ENCODE assay signal across 8 cellular contexts in genomic region chr14:54902143-54902520, GRCh38. TPM values are rescaled to one million over a fixed set of nuclear protein-coding genes. Genes with fewer than 3 reads are reported as not detected.
DNase-seq lines count a peak whose midpoint lies in the region; ATAC-seq and TF ChIP-seq lines count a peak whose summit lies in the region.

No MANE protein-coding gene starts in this region.

- peak overlapping the region; percentile 73; the same call in 1 of the 2 replicates for H3K9ac ChIP-seq in HUES48 (ENCODE audit: low read depth, low read length)

- H3K27ac ChIP-seq in HUES48 (ENCODE audit: low read depth, low read length), result peak overlapping the region; percentile 47
- no peak overlapping the region for H3K27ac ChIP-seq in SJSA1
- H3K27ac ChIP-seq in prostate gland, result peak overlapping the region; percentile 78 to 86
- H3K27ac ChIP-seq in uterus, result peak overlapping the region; percentile 67 to 70

- intact Hi-C loops in Right ventricle myocardium superior (cut with DNase I) (no loop called here), prostate gland (cut with DNase I) (no loop called here), uterus (cut with DNase I; ENCODE audit: low total_unique reads) (no loop called here)

- TF ChIP-seq POLR2A in prostate gland (IDR thresholded peaks at IDR 0.05) (no peak), uterus (IDR thresholded peaks at IDR 0.05) (no peak)

- peak; percentile 43 for DNase-seq in DMS79 treated with DMSO at 0.1 percent for 48 hours (lab: John Stamatoyannopoulos, UW)
- DNase-seq in SJSA1 (ENCODE audit: low read depth in 1 of 2, low spot score in 2 of 2), result peak; percentile 41 to 51
- DNase-seq in activated naive CD4-positive, alpha-beta T cell treated with Interleukin-2 at 50 U/mL for 16 hours, result peak; percentile 79
- peak; percentile 86 for DNase-seq in Right ventricle myocardium superior
- DNase-seq in prostate gland (ENCODE audit: low spot score), result peak; percentile 48
- DNase-seq in uterus, result peak; percentile 60 to 65

- H3K9me3 ChIP-seq in HUES48 (ENCODE audit: control insufficient read depth, insufficient read depth, low read length) (no peaks in the 10 kb centered on the region), SJSA1 (replicated peaks) (no peaks in the 10 kb centered on the region), prostate gland (no peaks in the 10 kb centered on the region), uterus (no peaks in the 10 kb centered on the region)

- peaks cover 25% of the 10 kb centered on the region for H3K27me3 ChIP-seq in HUES48 (ENCODE audit: control insufficient read depth, insufficient read depth, low read length)
- H3K27me3 ChIP-seq in SJSA1 (replicated peaks), result peaks cover 4% of the 10 kb centered on the region; the same call in 1 of the 2 replicates
- no peaks in the 10 kb centered on the region for H3K27me3 ChIP-seq in prostate gland (replicated peaks; ENCODE audit: insufficient read depth)
- H3K27me3 ChIP-seq in uterus, result no peaks in the 10 kb centered on the region

- TF ChIP-seq CTCF in prostate gland (IDR thresholded peaks at IDR 0.05) (no peak), uterus (IDR thresholded peaks at IDR 0.05) (no peak)

- H3K36me3 ChIP-seq in HUES48 (ENCODE audit: control insufficient read depth, insufficient read depth, low read length), result no peaks in the 10 kb centered on the region
- H3K36me3 ChIP-seq in SJSA1, result peaks cover 4% of the 10 kb centered on the region
- no peaks in the 10 kb centered on the region for H3K36me3 ChIP-seq in prostate gland
- no peaks in the 10 kb centered on the region for H3K36me3 ChIP-seq in uterus

- no CpG with 5 or more reads among the region's 37 CpGs for WGBS in prostate gland

- peak; percentile 46 for ATAC-seq in GM21447 (IDR thresholded peaks at IDR 0.05; ENCODE audit: unreplicated experiment)
- peak; percentile 75 for ATAC-seq in Right ventricle myocardium superior (ENCODE audit: poor library complexity)

- H3K4me3 ChIP-seq in HUES48 (ENCODE audit: low read depth, low read length) (peak overlapping the region; percentile 77), SJSA1 (peak overlapping the region; percentile 60), prostate gland (peak overlapping the region; percentile 64 to 78), uterus (peak overlapping the region; percentile 44 to 60)

- peaks cover 3% of the 10 kb centered on the region; the same call in 1 of the 2 replicates for H3K4me1 ChIP-seq in HUES48 (ENCODE audit: control insufficient read depth, insufficient read depth, low read length)
- H3K4me1 ChIP-seq in SJSA1 (replicated peaks), result peaks cover 13% of the 10 kb centered on the region
- no peaks in the 10 kb centered on the region for H3K4me1 ChIP-seq in prostate gland (replicated peaks)
- no peaks in the 10 kb centered on the region for H3K4me1 ChIP-seq in uterus

RNA-seq across cellular contexts. Expression of gene GCH1, which starts 0.5 kb away (rescaled TPM):
- total RNA-seq in SJSA1 (2014; rRNA removed; shearing (Covaris generic)), result 1.8 and 2.3 TPM in 2 replicates
- 1.9 TPM for total RNA-seq in Right ventricle myocardium superior
- 10 to 100 TPM in 1 of 2 donors, 1 to 10 TPM in 1; 4.9 to 19.4 TPM for total RNA-seq in prostate gland
- 10 to 100 TPM in 1 of 4 donors, 1 to 10 TPM in 3; 3.2 to 10.6 (median 4.1) TPM for total RNA-seq in uterus
